6 cellular contexts compared by ENCODE assay signal in the genomic region with DNA sequence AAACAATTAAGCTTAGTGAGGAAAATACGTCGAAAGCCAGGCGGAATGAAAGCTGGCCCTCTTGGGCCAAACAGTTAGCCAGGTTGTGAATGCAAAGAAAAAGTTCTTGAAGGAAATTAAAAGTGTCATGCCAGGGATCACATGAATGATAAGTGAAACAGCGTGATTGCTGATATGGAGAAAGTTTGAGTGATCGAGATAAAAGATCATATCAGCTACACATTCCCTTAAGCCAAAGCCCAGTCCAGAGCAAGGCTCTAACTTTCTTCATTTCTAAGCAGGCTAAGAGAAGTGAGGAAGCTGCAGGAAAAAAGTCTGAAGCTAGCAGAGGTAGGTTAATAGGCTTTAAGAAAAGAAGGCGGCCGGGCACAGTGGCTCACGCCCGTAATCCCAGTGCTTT.
"Had no signal": no experiment of that assay in that cellular context is flagged by ENCODE, and none has a peak within 500 bp of the region (broad histone marks: within the 10 kb centered on the region; RNA-seq: fewer than 3 reads in every experiment).

No MANE protein-coding gene starts in this region.

- H3K4me3 ChIP-seq: GM23338, K562 had no signal

- DNase-seq: H9, HCEC 1CT, IMR-90, KG1 had no signal

- H3K27ac Mint-ChIP-seq: GM23338, H9 had no signal

- H3K4me2 ChIP-seq: GM23338 had no signal

- H3K9me3 Mint-ChIP-seq: GM23338, H9 had no signal

- ATAC-seq: GM23338, K562 had no signal

- H3K4me3 Mint-ChIP-seq: GM23338, H9 had no signal

- H2AFZ ChIP-seq: GM23338 had no signal
